29 cellular contexts compared by ENCODE assay signal in genomic region chr3:41258239-41258800, GRCh38.
"Had no signal": no experiment of that assay in that cellular context is flagged by ENCODE, and none has a peak within 500 bp of the region (broad histone marks: within the 10 kb centered on the region; RNA-seq: fewer than 3 reads in every experiment).

No MANE protein-coding gene starts in this region.

- H3K36me3 Mint-ChIP-seq: activated naive CD4-positive, alpha-beta T cell treated with anti-CD3 and anti-CD28 coated beads, Interleukin-2, amount 50 U/mL, for 24 hours had no signal

- H3K27me3 Mint-ChIP-seq: activated CD8-positive, alpha-beta T cell treated with anti-CD3 and anti-CD28 coated beads for 36 hours; activated naive CD4-positive, alpha-beta T cell treated with anti-CD3 and anti-CD28 coated beads, Interleukin-2, amount 50 U/mL, for 24 hours had no signal

- H3K4me2 ChIP-seq: SK-N-SH had no signal

- ATAC-seq: activated CD4-positive, CD25-positive, alpha-beta regulatory T cell treated with anti-CD3 and anti-CD28 coated beads, Interleukin-2, amount 50 U/mL, for 24 hours; activated CD8-positive, alpha-beta T cell treated with anti-CD3 and anti-CD28 coated beads for 36 hours; body of pancreas; Panc1; Right ventricle myocardium inferior had no signal

- H3K4me1 ChIP-seq: ascending aorta, body of pancreas, SJCRH30 had no signal

- DNase-seq: activated CD4-positive, alpha-beta T cell treated with anti-CD3 and anti-CD28 coated beads for 4 hours; activated CD8-positive, alpha-beta memory T cell treated with anti-CD3 and anti-CD28 coated beads, Interleukin-2, amount 50 U/mL, for 4 hours; activated CD8-positive, alpha-beta T cell treated with anti-CD3 and anti-CD28 coated beads for 36 hours; activated effector memory CD4-positive, alpha-beta T cell treated with Interleukin-2 at 50 U/mL for 16 hours; activated naive CD4-positive, alpha-beta T cell; amniotic stem cell; body of pancreas; IMR-90; Kasumi-1; KBM-7; NCI-H1048; NCI-H146; NCI-H187 treated with DMSO at 0.1 percent for 48 hours; NCI-H2171; NCI-H345; NCI-H510A; NCI-H526 treated with DMSO at 0.1 percent for 48 hours; NCI-H82; RPMI8226; SJCRH30; SK-N-SH; T-helper 1 cell had no signal

- H3K27me3 ChIP-seq: ascending aorta, body of pancreas, cardiac muscle cell, SJCRH30 had no signal

- H3K36me3 ChIP-seq: ascending aorta, cardiac muscle cell, SJCRH30 had no signal

- H3K9ac ChIP-seq: SK-N-SH had no signal

- H3K4me3 Mint-ChIP-seq: activated CD8-positive, alpha-beta T cell treated with anti-CD3 and anti-CD28 coated beads for 36 hours; activated naive CD4-positive, alpha-beta T cell treated with anti-CD3 and anti-CD28 coated beads, Interleukin-2, amount 50 U/mL, for 24 hours; activated T-helper 1 cell treated with anti-CD3 and anti-CD28 coated beads, Interleukin-12 subunit alpha, Interleukin-12 subunit beta, Interleukin-2, Interleukin-4 antibody, amounts not matched to agents 30 ng/mL and 10 ng/mL and 1 ng/mL, durations not matched to agents 14 hours and 24 hours and 36 hours had no signal

- H3K9me3 ChIP-seq: ascending aorta, body of pancreas, SJCRH30, SK-N-SH had no signal

- H3K4me1 Mint-ChIP-seq: activated naive CD4-positive, alpha-beta T cell treated with anti-CD3 and anti-CD28 coated beads, Interleukin-2, amount 50 U/mL, for 24 hours had no signal

- H3K9me3 Mint-ChIP-seq: activated CD8-positive, alpha-beta T cell treated with anti-CD3 and anti-CD28 coated beads for 36 hours; activated T-helper 1 cell treated with anti-CD3 and anti-CD28 coated beads, Interleukin-12 subunit alpha, Interleukin-12 subunit beta, Interleukin-2, Interleukin-4 antibody, amounts not matched to agents 30 ng/mL and 10 ng/mL and 1 ng/mL, durations not matched to agents 14 hours and 24 hours and 36 hours had no signal

- H3K27ac ChIP-seq: ascending aorta, body of pancreas, cardiac muscle cell, SJCRH30 had no signal

- H3K4me3 ChIP-seq: ascending aorta, body of pancreas, cardiac muscle cell, SJCRH30 had no signal

- H3K27ac Mint-ChIP-seq: activated CD8-positive, alpha-beta T cell treated with anti-CD3 and anti-CD28 coated beads for 36 hours; activated naive CD4-positive, alpha-beta T cell treated with anti-CD3 and anti-CD28 coated beads, Interleukin-2, amount 50 U/mL, for 24 hours; activated T-helper 1 cell treated with anti-CD3 and anti-CD28 coated beads, Interleukin-12 subunit alpha, Interleukin-12 subunit beta, Interleukin-2, Interleukin-4 antibody, amounts not matched to agents 30 ng/mL and 10 ng/mL and 1 ng/mL, durations not matched to agents 14 hours and 24 hours and 36 hours had no signal
